ENCODE assay signal across 8 cellular contexts in genomic region chr17:4986951-4987766, GRCh38. TPM values are rescaled to one million over a fixed set of nuclear protein-coding genes. Genes with fewer than 3 reads are reported as not detected.
DNase-seq lines count a peak whose midpoint lies in the region; ATAC-seq lines count a peak whose summit lies in the region.

A gene with protein sequence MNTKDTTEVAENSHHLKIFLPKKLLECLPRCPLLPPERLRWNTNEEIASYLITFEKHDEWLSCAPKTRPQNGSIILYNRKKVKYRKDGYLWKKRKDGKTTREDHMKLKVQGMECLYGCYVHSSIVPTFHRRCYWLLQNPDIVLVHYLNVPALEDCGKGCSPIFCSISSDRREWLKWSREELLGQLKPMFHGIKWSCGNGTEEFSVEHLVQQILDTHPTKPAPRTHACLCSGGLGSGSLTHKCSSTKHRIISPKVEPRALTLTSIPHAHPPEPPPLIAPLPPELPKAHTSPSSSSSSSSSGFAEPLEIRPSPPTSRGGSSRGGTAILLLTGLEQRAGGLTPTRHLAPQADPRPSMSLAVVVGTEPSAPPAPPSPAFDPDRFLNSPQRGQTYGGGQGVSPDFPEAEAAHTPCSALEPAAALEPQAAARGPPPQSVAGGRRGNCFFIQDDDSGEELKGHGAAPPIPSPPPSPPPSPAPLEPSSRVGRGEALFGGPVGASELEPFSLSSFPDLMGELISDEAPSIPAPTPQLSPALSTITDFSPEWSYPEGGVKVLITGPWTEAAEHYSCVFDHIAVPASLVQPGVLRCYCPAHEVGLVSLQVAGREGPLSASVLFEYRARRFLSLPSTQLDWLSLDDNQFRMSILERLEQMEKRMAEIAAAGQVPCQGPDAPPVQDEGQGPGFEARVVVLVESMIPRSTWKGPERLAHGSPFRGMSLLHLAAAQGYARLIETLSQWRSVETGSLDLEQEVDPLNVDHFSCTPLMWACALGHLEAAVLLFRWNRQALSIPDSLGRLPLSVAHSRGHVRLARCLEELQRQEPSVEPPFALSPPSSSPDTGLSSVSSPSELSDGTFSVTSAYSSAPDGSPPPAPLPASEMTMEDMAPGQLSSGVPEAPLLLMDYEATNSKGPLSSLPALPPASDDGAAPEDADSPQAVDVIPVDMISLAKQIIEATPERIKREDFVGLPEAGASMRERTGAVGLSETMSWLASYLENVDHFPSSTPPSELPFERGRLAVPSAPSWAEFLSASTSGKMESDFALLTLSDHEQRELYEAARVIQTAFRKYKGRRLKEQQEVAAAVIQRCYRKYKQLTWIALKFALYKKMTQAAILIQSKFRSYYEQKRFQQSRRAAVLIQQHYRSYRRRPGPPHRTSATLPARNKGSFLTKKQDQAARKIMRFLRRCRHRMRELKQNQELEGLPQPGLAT (minus strand): TSS chr17:4987675. CDS start chr17:4986222, 1,453 bp downstream.

- ATAC-seq in GM21526 (IDR thresholded peaks at IDR 0.05; ENCODE audit: low FRiP score, unreplicated experiment) = peak; percentile 49
- peak; percentile 94 for ATAC-seq in activated T-helper 17 cell treated with anti-CD3 and anti-CD28 coated beads, Interleukin-2, amount 50 U/mL, for 72 hours (replicated peaks)
- ATAC-seq in natural killer cell treated with Interleukin-12 subunit alpha and Interleukin-12 subunit beta and Interleukin-15 and Interleukin-18, amount 100 ng/mL, for 72 hours = peak; percentile 94

- H3K4me1 Mint-ChIP-seq in activated T-helper 17 cell treated with anti-CD3 and anti-CD28 coated beads, Interleukin-2, amount 50 U/mL, for 72 hours = peaks cover 33% of the 10 kb centered on the region
- peaks cover 35 to 44% of the 10 kb centered on the region in 2 donors for H3K4me1 Mint-ChIP-seq in natural killer cell treated with Interleukin-12 subunit alpha and Interleukin-12 subunit beta and Interleukin-15 and Interleukin-18, amount 100 ng/mL, for 72 hours (ENCODE audit: low read depth in 2 of 2)
- H3K4me1 Mint-ChIP-seq in stimulated activated naive CD8-positive, alpha-beta T cell treated with anti-CD3 and anti-CD28 coated beads, Interleukin-15, Interleukin-2, amounts not matched to agents 100 ng/mL and 50 ng/mL, for 24 hours (ENCODE audit: low read depth) = peaks cover 45% of the 10 kb centered on the region

- H3K36me3 Mint-ChIP-seq in activated T-helper 17 cell treated with anti-CD3 and anti-CD28 coated beads, Interleukin-2, amount 50 U/mL, for 72 hours (ENCODE audit: low read depth) = peaks cover 37% of the 10 kb centered on the region
- peaks cover 10% of the 10 kb centered on the region for H3K36me3 Mint-ChIP-seq in natural killer cell treated with Interleukin-12 subunit alpha and Interleukin-12 subunit beta and Interleukin-15 and Interleukin-18, amount 100 ng/mL, for 72 hours
- peaks cover 26% of the 10 kb centered on the region for H3K36me3 Mint-ChIP-seq in stimulated activated naive CD8-positive, alpha-beta T cell treated with anti-CD3 and anti-CD28 coated beads, Interleukin-15, Interleukin-2, amounts not matched to agents 100 ng/mL and 50 ng/mL, for 24 hours (ENCODE audit: low read depth)

- H3K9me3 Mint-ChIP-seq in activated T-helper 17 cell treated with anti-CD3 and anti-CD28 coated beads, Interleukin-2, amount 50 U/mL, for 72 hours = no peaks in the 10 kb centered on the region
- no peaks in the 10 kb centered on the region for H3K9me3 Mint-ChIP-seq in natural killer cell treated with Interleukin-12 subunit alpha and Interleukin-12 subunit beta and Interleukin-15 and Interleukin-18, amount 100 ng/mL, for 72 hours
- H3K9me3 Mint-ChIP-seq in stimulated activated naive CD8-positive, alpha-beta T cell treated with anti-CD3 and anti-CD28 coated beads, Interleukin-15, Interleukin-2, amounts not matched to agents 100 ng/mL and 50 ng/mL, for 24 hours = no peaks in the 10 kb centered on the region

- H3K4me3 Mint-ChIP-seq in activated T-helper 17 cell treated with anti-CD3 and anti-CD28 coated beads, Interleukin-2, amount 50 U/mL, for 72 hours = peak within 1 kb of the TSS; percentile 95
- H3K4me3 Mint-ChIP-seq in natural killer cell treated with Interleukin-12 subunit alpha and Interleukin-12 subunit beta and Interleukin-15 and Interleukin-18, amount 100 ng/mL, for 72 hours = peak within 1 kb of the TSS; percentile 97
- peak within 1 kb of the TSS; percentile 93 for H3K4me3 Mint-ChIP-seq in stimulated activated naive CD8-positive, alpha-beta T cell treated with anti-CD3 and anti-CD28 coated beads, Interleukin-15, Interleukin-2, amounts not matched to agents 100 ng/mL and 50 ng/mL, for 24 hours

- H3K27me3 Mint-ChIP-seq in activated T-helper 17 cell treated with anti-CD3 and anti-CD28 coated beads, Interleukin-2, amount 50 U/mL, for 72 hours = no peaks in the 10 kb centered on the region
- no peaks in the 10 kb centered on the region for H3K27me3 Mint-ChIP-seq in natural killer cell treated with Interleukin-12 subunit alpha and Interleukin-12 subunit beta and Interleukin-15 and Interleukin-18, amount 100 ng/mL, for 72 hours
- H3K27me3 Mint-ChIP-seq in stimulated activated naive CD8-positive, alpha-beta T cell treated with anti-CD3 and anti-CD28 coated beads, Interleukin-15, Interleukin-2, amounts not matched to agents 100 ng/mL and 50 ng/mL, for 24 hours = no peaks in the 10 kb centered on the region

- DNase-seq in DMS 273 (lab: John Stamatoyannopoulos, UW; ENCODE audit: unreplicated experiment) (peak; percentile 84), KBM-7 (peak; percentile 85), RKO (ENCODE audit: low spot score) (peak; percentile 81), fibroblast of peridontal ligament (ENCODE audit: extremely low read depth) (peak; percentile 59)
- DNase-seq in natural killer cell treated with Interleukin-12 subunit alpha and Interleukin-12 subunit beta and Interleukin-15 and Interleukin-18, amount 100 ng/mL, for 72 hours (ENCODE audit: low spot score) = peak; percentile 93

- in situ Hi-C loops in KBM-7 (cut with MboI; ENCODE audit: low pct_unique_long_range_greater_than_20kb, low sequenced_read_pairs) = no loop called here

- peak within 1 kb of the TSS; percentile 93 for H3K27ac Mint-ChIP-seq in activated T-helper 17 cell treated with anti-CD3 and anti-CD28 coated beads, Interleukin-2, amount 50 U/mL, for 72 hours
- peak within 1 kb of the TSS; percentile 92 to 94 for H3K27ac Mint-ChIP-seq in natural killer cell treated with Interleukin-12 subunit alpha and Interleukin-12 subunit beta and Interleukin-15 and Interleukin-18, amount 100 ng/mL, for 72 hours
- peak within 1 kb of the TSS; percentile 93 for H3K27ac Mint-ChIP-seq in stimulated activated naive CD8-positive, alpha-beta T cell treated with anti-CD3 and anti-CD28 coated beads, Interleukin-15, Interleukin-2, amounts not matched to agents 100 ng/mL and 50 ng/mL, for 24 hours

RNA-seq across cellular contexts. Expression of the gene that starts here (rescaled TPM):
- 100 to 1,000 TPM in 1 of 2 donors, 10 to 100 TPM in 1; 66.9 to 103 TPM for total RNA-seq in activated T-helper 17 cell treated with anti-CD3 and anti-CD28 coated beads, Interleukin-2, amount 50 U/mL, for 72 hours
- 10 to 100 TPM; 51.0 to 87.9 TPM for total RNA-seq in natural killer cell treated with Interleukin-12 subunit alpha and Interleukin-12 subunit beta and Interleukin-15 and Interleukin-18, amount 100 ng/mL, for 72 hours

Comparison
In these comparisons a context has a peak if more than half of its experiments do, and no peak if none do; other contexts are left out.
1. Peak in every context shown above with its lines: DNase-seq and ATAC-seq.